1 cellular context compared by ENCODE assay signal in the genomic region with DNA sequence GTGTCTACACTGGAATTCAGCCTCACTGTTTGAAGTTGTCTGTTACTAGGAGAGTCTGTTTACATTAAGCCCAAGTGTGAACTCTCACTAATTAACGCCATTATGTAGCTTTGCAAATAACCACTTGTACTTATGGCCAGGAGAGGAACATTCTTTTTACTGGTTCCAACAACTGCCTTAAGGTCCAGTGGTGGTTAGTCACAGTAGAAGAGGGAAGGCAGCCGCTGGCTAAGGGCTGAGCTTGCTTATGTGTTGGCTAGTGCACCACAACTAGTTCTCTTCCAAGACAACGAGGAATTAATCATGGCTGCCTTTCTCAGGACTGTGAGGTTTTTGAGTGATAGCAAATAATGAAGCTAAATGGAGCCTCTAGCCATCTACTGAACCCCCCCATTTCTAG.
TF ChIP-seq lines count a peak whose summit lies in the region.

No MANE protein-coding gene starts in this region.

TF ChIP-seq in HepG2, 621 proteins besides CTCF, POLR2A, EP300 and RAD21:
- TF ChIP-seq ARNT (IDR thresholded peaks at IDR 0.05) = no peak
- TF ChIP-seq TBX3 (IDR thresholded peaks at IDR 0.05; ENCODE audit: borderline replicate concordance) = 0 out of 2 replicates have a peak, but pooled peaks have one; percentile 18
